Comparison of ENCODE assay signal across 8 cellular contexts in the genomic region with DNA sequence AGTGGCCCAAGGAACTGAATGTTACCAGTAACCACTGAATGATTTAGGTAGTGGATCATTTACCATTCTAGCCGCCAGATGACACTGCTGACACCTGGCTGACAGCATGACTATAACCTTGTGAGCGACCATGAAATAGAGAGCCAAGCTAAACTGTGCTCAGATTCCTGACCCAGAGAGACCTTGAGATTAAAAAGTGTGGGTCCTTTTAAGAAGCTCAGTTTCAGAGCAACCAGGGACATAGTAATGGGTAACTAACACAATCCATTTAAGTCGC.
DNase-seq lines count a peak whose midpoint lies in the region; ATAC-seq and TF ChIP-seq lines count a peak whose summit lies in the region.

No MANE protein-coding gene starts in this region.

- H3K4me3 Mint-ChIP-seq in chondrocyte (ENCODE audit: unreplicated experiment) (no peak overlapping the region), HFFc6 (no peak overlapping the region)

- peak; percentile 33 for TF ChIP-seq CTCF in chondrocyte (IDR thresholded peaks at IDR 0.05)
- no peak for TF ChIP-seq CTCF in HFFc6 (IDR thresholded peaks at IDR 0.05)

- peaks cover 5% of the 10 kb centered on the region for H3K9me3 Mint-ChIP-seq in chondrocyte (ENCODE audit: low read depth)
- peaks cover 21% of the 10 kb centered on the region for H3K9me3 Mint-ChIP-seq in HFFc6

- H3K36me3 Mint-ChIP-seq in chondrocyte (ENCODE audit: low read depth) (no peaks in the 10 kb centered on the region), HFFc6 (ENCODE audit: low read depth) (no peaks in the 10 kb centered on the region)

- H3K4me1 Mint-ChIP-seq in chondrocyte (ENCODE audit: low read depth), result peaks cover 11% of the 10 kb centered on the region
- H3K4me1 Mint-ChIP-seq in HFFc6 (ENCODE audit: low read depth), result no peaks in the 10 kb centered on the region

- DNase-seq in chondrocyte (ENCODE audit: low spot score) (no peak), renal cortical epithelial cell (ENCODE audit: low read depth) (peak; percentile 78), GDM1 (lab: John Stamatoyannopoulos, UW) (no peak), Kasumi-1 (lab: John Stamatoyannopoulos, UW) (no peak), globus pallidus (ENCODE audit: low spot score) (no peak), HFFc6 (no peak)

- no peaks in the 10 kb centered on the region for H3K27me3 Mint-ChIP-seq in chondrocyte (ENCODE audit: low read depth)
- no peaks in the 10 kb centered on the region for H3K27me3 Mint-ChIP-seq in HFFc6 (ENCODE audit: insufficient read depth)

- ATAC-seq in GM19324 (IDR thresholded peaks at IDR 0.05; ENCODE audit: low FRiP score, unreplicated experiment), result peak; percentile 88
- peak; percentile 78 for ATAC-seq in HG03442 (IDR thresholded peaks at IDR 0.05; ENCODE audit: unreplicated experiment)

- H3K27ac Mint-ChIP-seq in chondrocyte (ENCODE audit: unreplicated experiment), result no peak overlapping the region
- no peak overlapping the region for H3K27ac Mint-ChIP-seq in HFFc6
